In genomic region chr9:125297917-125298316, GRCh38 we compare ENCODE assay signal across 21 cellular contexts. TPM values are rescaled to one million over a fixed set of nuclear protein-coding genes. Genes with fewer than 3 reads are reported as not detected.
DNase-seq lines count a peak whose midpoint lies in the region; ATAC-seq and TF ChIP-seq lines count a peak whose summit lies in the region.
"Had no signal": no experiment of that assay in that cellular context is flagged by ENCODE, and none has a peak within 500 bp of the region (broad histone marks: within the 10 kb centered on the region; RNA-seq: fewer than 3 reads in every experiment).

No MANE protein-coding gene starts in this region.

- H3K27ac Mint-ChIP-seq in activated CD4-positive, alpha-beta T cell treated with anti-CD3 and anti-CD28 coated beads for 36 hours, result peak overlapping the region; percentile 15
- H3K27ac Mint-ChIP-seq in CD4-positive, alpha-beta T cell, result peak overlapping the region; percentile 29
- H3K27ac Mint-ChIP-seq in activated naive CD8-positive, alpha-beta T cell treated with anti-CD3 and anti-CD28 coated beads, Interleukin-2, amount 50 U/mL, for 24 hours, result peak overlapping the region; percentile 8
- H3K27ac Mint-ChIP-seq in naive thymus-derived CD8-positive, alpha-beta T cell, result peak overlapping the region in 7 of 10 donors; percentile 3 to 70 (median 29)
- H3K27ac Mint-ChIP-seq in stimulated activated memory B cell treated with anti-CD40 and anti-IgM and Interleukin-4, amounts not matched to agents 10 μg/mL and 1 μg/mL and 100 μg/mL, for 72 hours, result no peak overlapping the region

- peaks cover 6% of the 10 kb centered on the region for H3K36me3 Mint-ChIP-seq in activated CD4-positive, alpha-beta T cell treated with anti-CD3 and anti-CD28 coated beads for 36 hours (ENCODE audit: low read depth)
- H3K36me3 Mint-ChIP-seq in CD4-positive, alpha-beta T cell (ENCODE audit: low read depth), result peaks cover 52% of the 10 kb centered on the region
- peaks cover 29% of the 10 kb centered on the region for H3K36me3 Mint-ChIP-seq in activated naive CD8-positive, alpha-beta T cell treated with anti-CD3 and anti-CD28 coated beads, Interleukin-2, amount 50 U/mL, for 24 hours (ENCODE audit: low read depth)
- H3K36me3 Mint-ChIP-seq in naive thymus-derived CD8-positive, alpha-beta T cell, result peaks cover 0 to 49% (median 12%) of the 10 kb centered on the region in 3 donors
- peaks cover 22% of the 10 kb centered on the region for H3K36me3 Mint-ChIP-seq in stimulated activated memory B cell treated with anti-CD40 and anti-IgM and Interleukin-4, amounts not matched to agents 10 μg/mL and 1 μg/mL and 100 μg/mL, for 72 hours

- no peak for ATAC-seq in activated CD4-positive, alpha-beta T cell treated with anti-CD3 and anti-CD28 coated beads for 36 hours
- ATAC-seq in CD4-positive, alpha-beta T cell (ENCODE audit: poor library complexity), result peak; percentile 58
- ATAC-seq in activated naive CD8-positive, alpha-beta T cell treated with anti-CD3 and anti-CD28 coated beads, Interleukin-2, amount 50 U/mL, for 24 hours, result no peak
- peak in 1 of 2 donors; percentile 37 for ATAC-seq in naive thymus-derived CD8-positive, alpha-beta T cell
- ATAC-seq in stimulated activated memory B cell treated with anti-CD40 and anti-IgM and Interleukin-4, amounts not matched to agents 10 μg/mL and 1 μg/mL and 100 μg/mL, for 72 hours, result no peak
- ATAC-seq: HCT116 had no signal

- no peaks in the 10 kb centered on the region for H3K27me3 ChIP-seq in CD4-positive, alpha-beta T cell (ENCODE audit: control insufficient read depth, insufficient read depth, low read length)
- no peaks in the 10 kb centered on the region for H3K27me3 ChIP-seq in tibial artery
- H3K27me3 ChIP-seq: BLaER1 treated with 17β-estradiol and CSF1 and Interleukin-3, amounts not matched to agents 10 nM and 100 nM had no signal

- intact Hi-C loops in activated CD4-positive, alpha-beta T cell treated with anti-CD3 and anti-CD28 coated beads for 36 hours (cut with DNase I, micrococcal nuclease), result no loop called here
- intact Hi-C loops in CD4-positive, alpha-beta T cell (cut with DNase I, micrococcal nuclease), result no loop called here
- intact Hi-C loops in tibial artery (cut with DNase I; ENCODE audit: low total_unique reads), result no loop called here

- no peak for TF ChIP-seq CTCF in CD4-positive, alpha-beta T cell (IDR thresholded peaks at IDR 0.05)
- TF ChIP-seq CTCF in tibial artery (IDR thresholded peaks at IDR 0.05), result no peak

- CTCF ChIA-PET in activated CD4-positive, alpha-beta T cell treated with anti-CD3 and anti-CD28 coated beads for 36 hours (lab: Charles Lee), result no interaction called here
- CTCF ChIA-PET in CD4-positive, alpha-beta T cell (lab: Charles Lee), result no interaction called here

- H3K9me3 Mint-ChIP-seq in activated CD4-positive, alpha-beta T cell treated with anti-CD3 and anti-CD28 coated beads for 36 hours (ENCODE audit: low read depth), result no peaks in the 10 kb centered on the region
- no peaks in the 10 kb centered on the region for H3K9me3 Mint-ChIP-seq in CD4-positive, alpha-beta T cell
- no peaks in the 10 kb centered on the region for H3K9me3 Mint-ChIP-seq in activated naive CD8-positive, alpha-beta T cell treated with anti-CD3 and anti-CD28 coated beads, Interleukin-2, amount 50 U/mL, for 24 hours
- H3K9me3 Mint-ChIP-seq in naive thymus-derived CD8-positive, alpha-beta T cell, result no peaks in the 10 kb centered on the region
- H3K9me3 Mint-ChIP-seq in stimulated activated memory B cell treated with anti-CD40 and anti-IgM and Interleukin-4, amounts not matched to agents 10 μg/mL and 1 μg/mL and 100 μg/mL, for 72 hours, result no peaks in the 10 kb centered on the region

- no peak for DNase-seq in activated CD4-positive, alpha-beta T cell treated with anti-CD3 and anti-CD28 coated beads for 36 hours
- DNase-seq in activated CD4-positive, alpha-beta T cell treated with anti-CD3 and anti-CD28 coated beads, Interleukin-2, amount 50 U/mL, for 48 hours, result no peak
- DNase-seq in CD4-positive, alpha-beta T cell, result no peak
- no peak for DNase-seq in activated naive CD8-positive, alpha-beta T cell treated with anti-CD3 and anti-CD28 coated beads, Interleukin-2, amount 50 U/mL, for 24 hours
- DNase-seq in naive thymus-derived CD8-positive, alpha-beta T cell, result peak in 2 of 10 donors; percentile 17 to 19
- DNase-seq in tibial artery (no peak), KG1 (lab: John Stamatoyannopoulos, UW) (no peak)
- DNase-seq: DMS53, GDM1, GOT3, IMR-90, NCI-H1105, NCI-H146, NCI-H2029, NCI-H226, NCI-H510A treated with DMSO at 0.1 percent for 48 hours, NCI-H748 treated with DMSO at 0.1 percent for 48 hours, PC-9 had no signal

- no peaks in the 10 kb centered on the region for H3K27me3 Mint-ChIP-seq in activated CD4-positive, alpha-beta T cell treated with anti-CD3 and anti-CD28 coated beads for 36 hours
- no peaks in the 10 kb centered on the region for H3K27me3 Mint-ChIP-seq in CD4-positive, alpha-beta T cell
- no peaks in the 10 kb centered on the region for H3K27me3 Mint-ChIP-seq in activated naive CD8-positive, alpha-beta T cell treated with anti-CD3 and anti-CD28 coated beads, Interleukin-2, amount 50 U/mL, for 24 hours
- H3K27me3 Mint-ChIP-seq in naive thymus-derived CD8-positive, alpha-beta T cell, result no peaks in the 10 kb centered on the region
- H3K27me3 Mint-ChIP-seq in stimulated activated memory B cell treated with anti-CD40 and anti-IgM and Interleukin-4, amounts not matched to agents 10 μg/mL and 1 μg/mL and 100 μg/mL, for 72 hours, result no peaks in the 10 kb centered on the region

- peaks cover 11 to 26% (median 19%) of the 10 kb centered on the region in 3 donors for H3K36me3 ChIP-seq in tibial artery

- H3K9me3 ChIP-seq in CD4-positive, alpha-beta T cell (ENCODE audit: control insufficient read depth, low read length), result no peaks in the 10 kb centered on the region
- H3K9me3 ChIP-seq in tibial artery, result no peaks in the 10 kb centered on the region
- H3K9me3 ChIP-seq: BLaER1 treated with 17β-estradiol and CSF1 and Interleukin-3, amounts not matched to agents 10 nM and 100 nM had no signal

- H3K4me3 Mint-ChIP-seq in activated CD4-positive, alpha-beta T cell treated with anti-CD3 and anti-CD28 coated beads for 36 hours, result no peak overlapping the region
- no peak overlapping the region for H3K4me3 Mint-ChIP-seq in CD4-positive, alpha-beta T cell
- no peak overlapping the region for H3K4me3 Mint-ChIP-seq in activated naive CD8-positive, alpha-beta T cell treated with anti-CD3 and anti-CD28 coated beads, Interleukin-2, amount 50 U/mL, for 24 hours
- H3K4me3 Mint-ChIP-seq in naive thymus-derived CD8-positive, alpha-beta T cell, result no peak overlapping the region
- H3K4me3 Mint-ChIP-seq in stimulated activated memory B cell treated with anti-CD40 and anti-IgM and Interleukin-4, amounts not matched to agents 10 μg/mL and 1 μg/mL and 100 μg/mL, for 72 hours, result no peak overlapping the region

- peaks cover 0 to 23% (median 3%) of the 10 kb centered on the region in 4 donors for H3K4me1 ChIP-seq in tibial artery

- POLR2A ChIA-PET in activated CD4-positive, alpha-beta T cell treated with anti-CD3 and anti-CD28 coated beads for 36 hours (lab: Charles Lee), result no interaction called here
- POLR2A ChIA-PET in CD4-positive, alpha-beta T cell (lab: Charles Lee), result interaction anchor here (2.4 kb wide), 1 partner anchor 57 kb away, joined by 10 read pairs; the partner anchor contains the start of gene HSPA5
- POLR2A ChIA-PET in naive thymus-derived CD8-positive, alpha-beta T cell (lab: Charles Lee), result no interaction called here

- H3K4me3 ChIP-seq in tibial artery, result no peak overlapping the region
- H3K4me3 ChIP-seq: BLaER1 treated with 17β-estradiol and CSF1 and Interleukin-3, amounts not matched to agents 10 nM and 100 nM; PC-9 had no signal

- H3K4me1 Mint-ChIP-seq in activated CD4-positive, alpha-beta T cell treated with anti-CD3 and anti-CD28 coated beads for 36 hours, result peaks cover 2% of the 10 kb centered on the region
- peaks cover 16% of the 10 kb centered on the region for H3K4me1 Mint-ChIP-seq in CD4-positive, alpha-beta T cell (ENCODE audit: low read depth)
- peaks cover 1% of the 10 kb centered on the region for H3K4me1 Mint-ChIP-seq in activated naive CD8-positive, alpha-beta T cell treated with anti-CD3 and anti-CD28 coated beads, Interleukin-2, amount 50 U/mL, for 24 hours
- peaks cover 4 to 27% (median 16%) of the 10 kb centered on the region in 4 donors for H3K4me1 Mint-ChIP-seq in naive thymus-derived CD8-positive, alpha-beta T cell
- peaks cover 9% of the 10 kb centered on the region for H3K4me1 Mint-ChIP-seq in stimulated activated memory B cell treated with anti-CD40 and anti-IgM and Interleukin-4, amounts not matched to agents 10 μg/mL and 1 μg/mL and 100 μg/mL, for 72 hours

- no peak overlapping the region for H3K27ac ChIP-seq in CD4-positive, alpha-beta T cell (ENCODE audit: low read depth, low read length)
- no peak overlapping the region for H3K27ac ChIP-seq in tibial artery
- H3K27ac ChIP-seq: BLaER1 treated with 17β-estradiol and CSF1 and Interleukin-3, amounts not matched to agents 10 nM and 100 nM had no signal

RNA-seq across cellular contexts. Expression of gene GAPVD1, which starts 36.3 kb away (rescaled TPM):
- total RNA-seq in activated CD4-positive, alpha-beta T cell treated with anti-CD3 and anti-CD28 coated beads for 36 hours, result 10 to 100 TPM; 41.6 to 47.7 TPM
- total RNA-seq in CD4-positive, alpha-beta T cell, result 10 to 100 TPM; 74.1 to 82.2 TPM
- total RNA-seq in naive thymus-derived CD8-positive, alpha-beta T cell, result 10 to 100 TPM; 63.5 to 77.6 TPM
- 10 to 100 TPM; 43.7 to 50.7 (median 48.5) TPM for polyA plus RNA-seq in naive thymus-derived CD8-positive, alpha-beta T cell

RNA-seq across cellular contexts. Expression of gene HSPA5, which starts 56.8 kb away (rescaled TPM):
- 100 to 1,000 TPM; 179 to 188 TPM for total RNA-seq in activated CD4-positive, alpha-beta T cell treated with anti-CD3 and anti-CD28 coated beads for 36 hours
- 100 to 1,000 TPM; 276 to 280 TPM for total RNA-seq in CD4-positive, alpha-beta T cell
- total RNA-seq in naive thymus-derived CD8-positive, alpha-beta T cell, result 10 to 100 TPM; 94.6 to 96.6 TPM
- polyA plus RNA-seq in naive thymus-derived CD8-positive, alpha-beta T cell, result 100 to 1,000 TPM; 130 to 162 (median 143) TPM
